Comparison of ENCODE assay signal across 16 cellular contexts in the genomic region with DNA sequence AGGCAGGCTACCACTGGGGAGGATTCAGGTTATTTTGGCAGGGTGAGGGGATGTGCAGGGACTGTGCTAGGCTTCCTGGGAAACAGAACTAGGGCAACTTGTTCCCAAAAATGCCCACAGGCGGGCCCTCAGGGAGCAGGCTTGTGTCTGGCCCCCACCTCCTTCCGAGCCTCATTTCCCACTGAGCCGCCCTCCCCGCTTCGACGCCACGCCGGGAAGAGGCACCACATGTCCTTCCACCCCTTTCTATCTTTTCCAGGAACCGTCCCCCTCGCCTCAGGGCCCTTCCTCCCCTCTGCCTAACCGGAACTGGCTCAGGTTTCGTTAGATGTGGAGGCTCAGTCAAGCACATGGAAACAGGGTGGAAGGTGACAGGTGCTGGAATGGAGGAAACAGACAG. TPM values are rescaled to one million over a fixed set of nuclear protein-coding genes. Genes with fewer than 3 reads are reported as not detected.
DNase-seq lines count a peak whose midpoint lies in the region; ATAC-seq and TF ChIP-seq lines count a peak whose summit lies in the region.
"Had no signal": no experiment of that assay in that cellular context is flagged by ENCODE, and none has a peak within 500 bp of the region (broad histone marks: within the 10 kb centered on the region; RNA-seq: fewer than 3 reads in every experiment).

No MANE protein-coding gene starts in this region.

- no peak overlapping the region for H3K4me3 Mint-ChIP-seq in T-helper 17 cell
- no peak overlapping the region for H3K4me3 Mint-ChIP-seq in nephron progenitor cell
- H3K4me3 Mint-ChIP-seq in CD4-positive, alpha-beta memory T cell, result no peak overlapping the region
- H3K4me3 Mint-ChIP-seq in WTC11, result no peak overlapping the region
- H3K4me3 Mint-ChIP-seq: B cell; CD4-positive, alpha-beta T cell; IgD-negative memory B cell had no signal

- CTCF ChIA-PET in CD4-positive, alpha-beta memory T cell (lab: Charles Lee; ENCODE audit: partially characterized antibody), result no interaction called here
- CTCF ChIA-PET in WTC11 (lab: Charles Lee), result no interaction called here

- intact Hi-C loops in Right ventricle myocardium inferior (cut with DNase I) (no loop called here), left ventricle myocardium inferior (cut with micrococcal nuclease) (no loop called here)
- intact Hi-C loops in CD4-positive, alpha-beta memory T cell (cut with micrococcal nuclease), result no loop called here

- H3K27ac Mint-ChIP-seq in T-helper 17 cell (peak overlapping the region; percentile 79), nephron progenitor cell (peak overlapping the region; percentile 57), WTC11 (no peak overlapping the region)
- peak overlapping the region in 1 of 7 donors; percentile 37 for H3K27ac Mint-ChIP-seq in CD4-positive, alpha-beta memory T cell
- H3K27ac Mint-ChIP-seq: B cell; CD4-positive, alpha-beta T cell; IgD-negative memory B cell had no signal

- no peaks in the 10 kb centered on the region for H3K9me3 ChIP-seq in left ventricle myocardium inferior (replicated peaks)
- no peaks in the 10 kb centered on the region for H3K9me3 ChIP-seq in T-helper 17 cell (ENCODE audit: control insufficient read depth, low read length, poor library complexity, severe bottlenecking)
- no peaks in the 10 kb centered on the region for H3K9me3 ChIP-seq in CD4-positive, alpha-beta memory T cell (ENCODE audit: control insufficient read depth in 1 of 2, low read length in 2 of 2)

- ATAC-seq in Right ventricle myocardium inferior (no peak), T-helper 17 cell (no peak), WTC11 (no peak)

- no peak overlapping the region for H3K27ac ChIP-seq in left ventricle myocardium inferior (replicated peaks)
- no peak overlapping the region for H3K27ac ChIP-seq in CD4-positive, alpha-beta memory T cell (ENCODE audit: low read depth, low read length)

- POLR2A ChIA-PET in CD4-positive, alpha-beta memory T cell (lab: Charles Lee; ENCODE audit: partially characterized antibody), result no interaction called here
- POLR2A ChIA-PET in WTC11 (lab: Charles Lee), result no interaction called here

- H3K36me3 Mint-ChIP-seq in T-helper 17 cell (ENCODE audit: low read depth) (peaks cover 5% of the 10 kb centered on the region), nephron progenitor cell (ENCODE audit: low read depth) (peaks cover 33% of the 10 kb centered on the region), WTC11 (peaks cover 54% of the 10 kb centered on the region)
- peaks cover 23 to 63% of the 10 kb centered on the region in 2 donors for H3K36me3 Mint-ChIP-seq in CD4-positive, alpha-beta memory T cell

- H3K9me3 Mint-ChIP-seq in nephron progenitor cell (no peaks in the 10 kb centered on the region), WTC11 (no peaks in the 10 kb centered on the region)
- no peaks in the 10 kb centered on the region for H3K9me3 Mint-ChIP-seq in CD4-positive, alpha-beta memory T cell
- H3K9me3 Mint-ChIP-seq: CD4-positive, alpha-beta T cell; IgD-negative memory B cell had no signal

- no peak overlapping the region for H3K4me3 ChIP-seq in left ventricle myocardium inferior
- no peak overlapping the region for H3K4me3 ChIP-seq in CD4-positive, alpha-beta memory T cell (ENCODE audit: low read length in 2 of 2)

- H3K4me1 ChIP-seq in left ventricle myocardium inferior, result peaks cover 21% of the 10 kb centered on the region
- no peaks in the 10 kb centered on the region for H3K4me1 ChIP-seq in CD4-positive, alpha-beta memory T cell (ENCODE audit: insufficient read depth, low read length)

- DNase-seq in Right ventricle myocardium inferior (ENCODE audit: missing footprints) (peak; percentile 50), left ventricle myocardium inferior (no peak), T-helper 17 cell (no peak), nephron progenitor cell (no peak), RKO (ENCODE audit: low spot score) (no peak), WTC11 (ENCODE audit: low spot score) (no peak)
- no peak for DNase-seq in CD4-positive, alpha-beta memory T cell
- DNase-seq: ACHN; C1 segment of cervical spinal cord; CD4-positive, alpha-beta T cell; COR-L47; H7; KG1 had no signal

- peaks cover 83% of the 10 kb centered on the region for H3K36me3 ChIP-seq in left ventricle myocardium inferior
- peaks cover 59% of the 10 kb centered on the region for H3K36me3 ChIP-seq in CD4-positive, alpha-beta memory T cell (ENCODE audit: insufficient read depth, low read length)

- H3K4me1 Mint-ChIP-seq in T-helper 17 cell (peaks cover 2% of the 10 kb centered on the region), nephron progenitor cell (no peaks in the 10 kb centered on the region), WTC11 (no peaks in the 10 kb centered on the region)
- H3K4me1 Mint-ChIP-seq in CD4-positive, alpha-beta memory T cell, result no peaks in the 10 kb centered on the region
- H3K4me1 Mint-ChIP-seq: B cell, IgD-negative memory B cell had no signal

- TF ChIP-seq CTCF in left ventricle myocardium inferior (IDR thresholded peaks at IDR 0.05; ENCODE audit: borderline replicate concordance), result no peak
- no peak for TF ChIP-seq CTCF in nephron progenitor cell (IDR thresholded peaks at IDR 0.05)
- TF ChIP-seq CTCF in WTC11 (IDR thresholded peaks at IDR 0.05), result no peak

- H3K27me3 Mint-ChIP-seq in T-helper 17 cell, result no peaks in the 10 kb centered on the region
- H3K27me3 Mint-ChIP-seq in nephron progenitor cell (ENCODE audit: low read depth, poor library complexity), result peaks cover 7% of the 10 kb centered on the region
- no peaks in the 10 kb centered on the region for H3K27me3 Mint-ChIP-seq in CD4-positive, alpha-beta memory T cell
- no peaks in the 10 kb centered on the region for H3K27me3 Mint-ChIP-seq in WTC11 (ENCODE audit: low read depth)
- H3K27me3 Mint-ChIP-seq: B cell; CD4-positive, alpha-beta T cell; IgD-negative memory B cell had no signal

- H3K27me3 ChIP-seq in left ventricle myocardium inferior (ENCODE audit: low read depth), result no peaks in the 10 kb centered on the region
- H3K27me3 ChIP-seq in CD4-positive, alpha-beta memory T cell (ENCODE audit: insufficient read depth, low read length), result no peaks in the 10 kb centered on the region

TF ChIP-seq in WTC11, 78 proteins besides CTCF, POLR2A, EP300 and RAD21 (continues in another document):
- TF ChIP-seq NFE2L1 (CRISPR knock-in tag; IDR thresholded peaks at IDR 0.05) (no peak), TEAD4 (CRISPR knock-in tag; IDR thresholded peaks at IDR 0.05) (no peak)
- TF ChIP-seq, protein P1, sequence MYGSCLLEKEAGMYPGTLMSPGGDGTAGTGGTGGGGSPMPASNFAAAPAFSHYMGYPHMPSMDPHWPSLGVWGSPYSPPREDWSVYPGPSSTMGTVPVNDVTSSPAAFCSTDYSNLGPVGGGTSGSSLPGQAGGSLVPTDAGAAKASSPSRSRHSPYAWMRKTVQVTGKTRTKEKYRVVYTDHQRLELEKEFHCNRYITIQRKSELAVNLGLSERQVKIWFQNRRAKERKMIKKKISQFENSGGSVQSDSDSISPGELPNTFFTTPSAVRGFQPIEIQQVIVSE (CRISPR knock-in tag; IDR thresholded peaks at IDR 0.05; ENCODE audit: borderline replicate concordance), result no peak
- TF ChIP-seq, protein P2, sequence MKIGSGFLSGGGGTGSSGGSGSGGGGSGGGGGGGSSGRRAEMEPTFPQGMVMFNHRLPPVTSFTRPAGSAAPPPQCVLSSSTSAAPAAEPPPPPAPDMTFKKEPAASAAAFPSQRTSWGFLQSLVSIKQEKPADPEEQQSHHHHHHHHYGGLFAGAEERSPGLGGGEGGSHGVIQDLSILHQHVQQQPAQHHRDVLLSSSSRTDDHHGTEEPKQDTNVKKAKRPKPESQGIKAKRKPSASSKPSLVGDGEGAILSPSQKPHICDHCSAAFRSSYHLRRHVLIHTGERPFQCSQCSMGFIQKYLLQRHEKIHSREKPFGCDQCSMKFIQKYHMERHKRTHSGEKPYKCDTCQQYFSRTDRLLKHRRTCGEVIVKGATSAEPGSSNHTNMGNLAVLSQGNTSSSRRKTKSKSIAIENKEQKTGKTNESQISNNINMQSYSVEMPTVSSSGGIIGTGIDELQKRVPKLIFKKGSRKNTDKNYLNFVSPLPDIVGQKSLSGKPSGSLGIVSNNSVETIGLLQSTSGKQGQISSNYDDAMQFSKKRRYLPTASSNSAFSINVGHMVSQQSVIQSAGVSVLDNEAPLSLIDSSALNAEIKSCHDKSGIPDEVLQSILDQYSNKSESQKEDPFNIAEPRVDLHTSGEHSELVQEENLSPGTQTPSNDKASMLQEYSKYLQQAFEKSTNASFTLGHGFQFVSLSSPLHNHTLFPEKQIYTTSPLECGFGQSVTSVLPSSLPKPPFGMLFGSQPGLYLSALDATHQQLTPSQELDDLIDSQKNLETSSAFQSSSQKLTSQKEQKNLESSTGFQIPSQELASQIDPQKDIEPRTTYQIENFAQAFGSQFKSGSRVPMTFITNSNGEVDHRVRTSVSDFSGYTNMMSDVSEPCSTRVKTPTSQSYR (CRISPR knock-in tag; IDR thresholded peaks at IDR 0.05), result no peak

RNA-seq across cellular contexts. Expression of a gene that starts 9.4 kb away (rescaled TPM):
- total RNA-seq in Right ventricle myocardium inferior (26.4 TPM), left ventricle myocardium inferior (10.3 TPM), T-helper 17 cell (1 to 10 TPM; 1.6 to 3.5 TPM), WTC11 (2021) (1.2 to 1.7 TPM (median 1.5 TPM) in 3 replicates)
- total RNA-seq in CD4-positive, alpha-beta memory T cell, result 1 to 10 TPM in 1 of 2 experiments, under 1 TPM in 1; 0.67 to 1.0 TPM
- under 1 TPM; 0.10 to 0.26 TPM for polyA plus RNA-seq in CD4-positive, alpha-beta memory T cell
- total RNA-seq: A172, H7 had no signal

RNA-seq across cellular contexts. Expression of a gene that starts 35.9 kb away (rescaled TPM):
- 51.5 TPM for total RNA-seq in Right ventricle myocardium inferior
- 36.4 TPM for total RNA-seq in left ventricle myocardium inferior
- total RNA-seq in T-helper 17 cell, result 100 to 1,000 TPM; 114 to 142 TPM
- 10 to 100 TPM; 69.1 to 74.7 TPM for total RNA-seq in CD4-positive, alpha-beta memory T cell
- 10 to 100 TPM; 12.7 to 32.3 TPM for polyA plus RNA-seq in CD4-positive, alpha-beta memory T cell
- total RNA-seq in WTC11 (2021), result 144 to 160 TPM (median 151 TPM) in 3 replicates

RNA-seq across cellular contexts. Expression of a gene that starts 45.0 kb away (rescaled TPM):
- total RNA-seq in Right ventricle myocardium inferior (15.7 TPM), left ventricle myocardium inferior (15.2 TPM), T-helper 17 cell (10 to 100 TPM; 28.9 to 31.1 TPM), WTC11 (2021) (25.2 to 28.0 TPM (median 25.6 TPM) in 3 replicates)
- total RNA-seq in CD4-positive, alpha-beta memory T cell, result 10 to 100 TPM; 42.7 to 48.2 TPM
- polyA plus RNA-seq in CD4-positive, alpha-beta memory T cell, result 10 to 100 TPM; 27.5 to 28.1 TPM

RNA-seq across cellular contexts. Expression of a gene that starts 51.2 kb away (rescaled TPM):
- total RNA-seq in Right ventricle myocardium inferior (45.5 TPM), left ventricle myocardium inferior (39.1 TPM), T-helper 17 cell (10 to 100 TPM; 33.5 to 35.9 TPM), WTC11 (2021) (61.6 to 64.7 TPM (median 64.7 TPM) in 3 replicates)
- 10 to 100 TPM; 39.4 to 40.3 TPM for total RNA-seq in CD4-positive, alpha-beta memory T cell
- polyA plus RNA-seq in CD4-positive, alpha-beta memory T cell, result 1 to 10 TPM in 1 of 2 donors, under 1 TPM in 1; 0.20 to 1.5 TPM
